Comparison of ENCODE assay signal across 7 cellular contexts in the genomic region with DNA sequence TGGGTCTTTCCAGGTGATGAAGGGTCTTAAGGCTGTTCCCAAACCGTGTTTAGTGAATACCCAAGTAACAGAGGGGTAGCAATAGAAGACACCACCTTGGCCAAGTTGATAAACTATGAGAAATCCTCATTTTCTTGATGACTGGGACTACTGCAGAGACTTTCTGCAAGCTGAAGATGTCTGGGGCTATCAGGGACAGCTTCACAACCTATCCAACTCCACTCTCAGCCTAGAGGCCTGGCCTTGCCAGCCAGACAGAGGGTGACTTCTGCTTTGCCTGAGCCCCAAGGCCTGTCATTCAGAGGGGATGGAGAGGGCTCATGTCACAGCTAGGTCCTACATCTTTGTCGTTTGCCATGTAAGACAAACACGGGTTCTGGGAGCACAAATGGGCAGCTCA.
"Had no signal": no experiment of that assay in that cellular context is flagged by ENCODE, and none has a peak within 500 bp of the region (broad histone marks: within the 10 kb centered on the region; RNA-seq: fewer than 3 reads in every experiment).

No MANE protein-coding gene starts in this region.

- FAIRE-seq: H1, H54, HTR-8/SVneo had no signal

- H3K4me2 ChIP-seq: GM23338 had no signal

- H2AFZ ChIP-seq: GM23338 had no signal

- ATAC-seq: GM23338 had no signal

- H3K9me3 Mint-ChIP-seq: H9 had no signal

- DNase-seq: H9, HCEC 1CT, IMR-90 had no signal

- H3K27ac Mint-ChIP-seq: GM23338 had no signal

- H3K4me3 Mint-ChIP-seq: GM23338, H9 had no signal

- H3K4me3 ChIP-seq: GM23338 had no signal
